Comparison of ENCODE assay signal across 2 cellular contexts in the genomic region with DNA sequence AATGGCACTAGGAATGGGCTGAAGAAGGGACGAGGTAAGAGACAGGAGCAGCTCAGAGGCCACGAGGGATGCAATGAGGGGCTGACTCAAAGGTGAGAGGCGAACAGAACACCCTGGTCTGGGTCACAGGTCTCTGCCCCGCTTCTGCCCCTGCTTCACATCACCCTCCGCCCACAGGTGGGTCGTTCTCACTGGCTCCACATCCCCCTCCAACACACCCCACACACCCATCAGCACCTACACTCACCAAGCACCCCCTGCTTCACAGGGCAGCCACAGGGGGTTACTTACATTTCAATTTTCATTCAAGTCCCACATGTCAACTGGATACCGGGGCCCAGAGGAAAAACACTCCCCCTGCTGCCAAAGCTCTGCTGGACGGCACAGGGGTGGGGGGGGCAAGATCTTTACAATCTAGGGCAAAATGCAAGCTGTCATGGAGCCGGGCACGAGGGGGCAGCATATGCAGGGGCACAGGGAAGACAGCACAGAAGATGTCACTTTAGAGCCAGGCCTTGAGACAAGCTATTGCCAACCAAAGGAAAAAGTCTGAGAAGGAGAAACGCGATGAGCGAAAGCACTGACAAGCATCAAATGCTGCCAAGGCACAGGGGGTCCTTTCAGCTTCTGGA.
A peak's percentile ranks its signal among the peaks of the same experiment; 100 is the strongest.
TF ChIP-seq lines count a peak whose summit lies in the region.

No MANE protein-coding gene starts in this region.

TF ChIP-seq in HepG2, 621 proteins besides CTCF, POLR2A, EP300 and RAD21:
- peak; percentile 55 for TF ChIP-seq STAG1 (CRISPR knock-in tag; IDR thresholded peaks at IDR 0.05)
- TF ChIP-seq ARID4A (CRISPR knock-in tag; IDR thresholded peaks at IDR 0.05; ENCODE audit: borderline replicate concordance), result no peak
- peak; percentile 46; the same call in 1 of the 2 replicates for TF ChIP-seq SMC3 (IDR thresholded peaks at IDR 0.05; ENCODE audit: low read length)
- no peak for TF ChIP-seq NFKBIZ (CRISPR knock-in tag; IDR thresholded peaks at IDR 0.05)
- TF ChIP-seq ZBTB20 (CRISPR knock-in tag; IDR thresholded peaks at IDR 0.05; ENCODE audit: borderline replicate concordance, low read depth), result no peak
- TF ChIP-seq, protein P1, sequence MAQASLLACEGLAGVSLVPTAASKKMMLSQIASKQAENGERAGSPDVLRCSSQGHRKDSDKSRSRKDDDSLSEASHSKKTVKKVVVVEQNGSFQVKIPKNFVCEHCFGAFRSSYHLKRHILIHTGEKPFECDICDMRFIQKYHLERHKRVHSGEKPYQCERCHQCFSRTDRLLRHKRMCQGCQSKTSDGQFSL (CRISPR knock-in tag; IDR thresholded peaks at IDR 0.05), result peak; percentile 92
- TF ChIP-seq, protein P2, sequence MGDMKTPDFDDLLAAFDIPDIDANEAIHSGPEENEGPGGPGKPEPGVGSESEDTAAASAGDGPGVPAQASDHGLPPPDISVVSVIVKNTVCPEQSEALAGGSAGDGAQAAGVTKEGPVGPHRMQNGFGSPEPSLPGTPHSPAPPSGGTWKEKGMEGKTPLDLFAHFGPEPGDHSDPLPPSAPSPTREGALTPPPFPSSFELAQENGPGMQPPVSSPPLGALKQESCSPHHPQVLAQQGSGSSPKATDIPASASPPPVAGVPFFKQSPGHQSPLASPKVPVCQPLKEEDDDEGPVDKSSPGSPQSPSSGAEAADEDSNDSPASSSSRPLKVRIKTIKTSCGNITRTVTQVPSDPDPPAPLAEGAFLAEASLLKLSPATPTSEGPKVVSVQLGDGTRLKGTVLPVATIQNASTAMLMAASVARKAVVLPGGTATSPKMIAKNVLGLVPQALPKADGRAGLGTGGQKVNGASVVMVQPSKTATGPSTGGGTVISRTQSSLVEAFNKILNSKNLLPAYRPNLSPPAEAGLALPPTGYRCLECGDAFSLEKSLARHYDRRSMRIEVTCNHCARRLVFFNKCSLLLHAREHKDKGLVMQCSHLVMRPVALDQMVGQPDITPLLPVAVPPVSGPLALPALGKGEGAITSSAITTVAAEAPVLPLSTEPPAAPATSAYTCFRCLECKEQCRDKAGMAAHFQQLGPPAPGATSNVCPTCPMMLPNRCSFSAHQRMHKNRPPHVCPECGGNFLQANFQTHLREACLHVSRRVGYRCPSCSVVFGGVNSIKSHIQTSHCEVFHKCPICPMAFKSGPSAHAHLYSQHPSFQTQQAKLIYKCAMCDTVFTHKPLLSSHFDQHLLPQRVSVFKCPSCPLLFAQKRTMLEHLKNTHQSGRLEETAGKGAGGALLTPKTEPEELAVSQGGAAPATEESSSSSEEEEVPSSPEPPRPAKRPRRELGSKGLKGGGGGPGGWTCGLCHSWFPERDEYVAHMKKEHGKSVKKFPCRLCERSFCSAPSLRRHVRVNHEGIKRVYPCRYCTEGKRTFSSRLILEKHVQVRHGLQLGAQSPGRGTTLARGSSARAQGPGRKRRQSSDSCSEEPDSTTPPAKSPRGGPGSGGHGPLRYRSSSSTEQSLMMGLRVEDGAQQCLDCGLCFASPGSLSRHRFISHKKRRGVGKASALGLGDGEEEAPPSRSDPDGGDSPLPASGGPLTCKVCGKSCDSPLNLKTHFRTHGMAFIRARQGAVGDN (CRISPR knock-in tag; IDR thresholded peaks at IDR 0.05), result 0 out of 2 replicates have a peak, but pooled peaks have one; percentile 9

TF ChIP-seq in H1, 55 proteins besides CTCF, POLR2A, EP300 and RAD21:
- TF ChIP-seq MAFK (IDR thresholded peaks at IDR 0.05; ENCODE audit: low read depth, low read length), result no peak
TF ChIP-seq in H1: peak in this region for 0.
